22 cellular contexts compared by ENCODE assay signal in genomic region chr5:174596429-174596828, GRCh38.
DNase-seq lines count a peak whose midpoint lies in the region; ATAC-seq, FAIRE-seq and TF ChIP-seq lines count a peak whose summit lies in the region.
"Had no signal": no experiment of that assay in that cellular context is flagged by ENCODE, and none has a peak within 500 bp of the region (broad histone marks: within the 10 kb centered on the region; RNA-seq: fewer than 3 reads in every experiment).

No MANE protein-coding gene starts in this region.

- peak; percentile 38 to 59 for DNase-seq in Caco-2
- DNase-seq in RCC 7860 (ENCODE audit: low spot score), result peak; percentile 55
- DNase-seq in fibroblast of villous mesenchyme (ENCODE audit: low read depth), result peak; percentile 59
- peak; percentile 79 for DNase-seq in renal cortical epithelial cell (ENCODE audit: low read depth)
- DNase-seq in activated CD4-positive, alpha-beta T cell treated with anti-CD3 and anti-CD28 coated beads, Interleukin-2, amount 50 U/mL, for 1 hour, result no peak
- no peak for DNase-seq in HuH-7.5 (ENCODE audit: low spot score)
- DNase-seq in stimulated activated CD4-positive, alpha-beta T cell treated with anti-CD3 and anti-CD28 coated beads, Interleukin-2, amount 100 ng/mL, for 24 hours, result no peak
- DNase-seq: activated CD4-positive, alpha-beta T cell treated with anti-CD3 and anti-CD28 coated beads for 36 hours; activated naive CD4-positive, alpha-beta T cell treated with Interleukin-2 at 50 U/mL for 16 hours; activated T-cell treated with anti-CD3 and anti-CD28 coated beads, Interleukin-2, amount 50 U/mL, for 48 hours; adrenal gland; cortex of kidney; esophagus squamous epithelium; kidney; MM.1S; NCI-H1436; NCI-H446; small intestine had no signal

- intact Hi-C loops in Caco-2 (cut with micrococcal nuclease; ENCODE audit: unreplicated experiment), result loop anchor here (5.0 kb wide), 1 partner anchor 74 kb away; no protein-coding TSS in a partner anchor

- H3K4me3 Mint-ChIP-seq in Caco-2 (ENCODE audit: unreplicated experiment), result peak overlapping the region; percentile 8
- H3K4me3 Mint-ChIP-seq: activated CD4-positive, alpha-beta T cell treated with anti-CD3 and anti-CD28 coated beads for 36 hours had no signal

- H3K4me3 ChIP-seq in Caco-2 (ENCODE audit: low read depth, low read length), result no peak overlapping the region
- H3K4me3 ChIP-seq in fibroblast of villous mesenchyme (ENCODE audit: low read depth, low read length), result no peak overlapping the region
- H3K4me3 ChIP-seq: adrenal gland, esophagus squamous epithelium, SJSA1 had no signal

- TF ChIP-seq CTCF in Caco-2 (IDR thresholded peaks at IDR 0.05; ENCODE audit: insufficient read depth in 1 of 2, low read depth in 1 of 2, low read length in 1 of 2, severe bottlenecking in 1 of 2, unreplicated experiment in 1 of 2), result no peak
- no peak for TF ChIP-seq CTCF in fibroblast of villous mesenchyme (IDR thresholded peaks at IDR 0.05; ENCODE audit: insufficient read depth, low read depth, low read length)

- POLR2A ChIA-PET in Caco-2 (lab: Charles Lee), result interaction anchor here (0.5 to 1.2 kb wide), 2 partner anchors 128 to 130 kb away, joined by 3 to 6 read pairs; partner anchors contain the start of gene MSX2

- no peaks in the 10 kb centered on the region for H3K27me3 Mint-ChIP-seq in Caco-2 (ENCODE audit: insufficient read depth, unreplicated experiment)

- no peaks in the 10 kb centered on the region for H3K9me3 ChIP-seq in Caco-2
- H3K9me3 ChIP-seq: adrenal gland, esophagus squamous epithelium had no signal

- peaks cover 63% of the 10 kb centered on the region for H3K4me1 ChIP-seq in Caco-2
- H3K4me1 ChIP-seq: adrenal gland, esophagus squamous epithelium, SJSA1 had no signal

- peak; percentile 72 for FAIRE-seq in RCC 7860 (lab: Jason Lieb, UNC)
- FAIRE-seq: GM19239, kidney, small intestine, urothelium cell line had no signal

- peak overlapping the region; percentile 74 for H3K27ac Mint-ChIP-seq in Caco-2 (ENCODE audit: unreplicated experiment)
- H3K27ac Mint-ChIP-seq: activated CD4-positive, alpha-beta T cell treated with anti-CD3 and anti-CD28 coated beads for 36 hours had no signal

- no peaks in the 10 kb centered on the region for H3K27me3 ChIP-seq in Caco-2 (replicated peaks; ENCODE audit: control insufficient read depth, insufficient read depth, low read length)
- H3K27me3 ChIP-seq: SJSA1 had no signal

- BruUV-seq in Caco-2 (replicated peaks; lab: Mats Ljungman, UMichigan), result no TSS peak

- H3K36me3 Mint-ChIP-seq in Caco-2 (ENCODE audit: insufficient read depth, unreplicated experiment), result peaks cover 7% of the 10 kb centered on the region

- no peak for ATAC-seq in HG03571 (IDR thresholded peaks at IDR 0.05; ENCODE audit: unreplicated experiment)
- ATAC-seq: activated CD4-positive, alpha-beta T cell treated with anti-CD3 and anti-CD28 coated beads for 36 hours had no signal

- no peaks in the 10 kb centered on the region for H3K36me3 ChIP-seq in Caco-2 (ENCODE audit: control insufficient read depth, insufficient read depth, low read length)
- H3K36me3 ChIP-seq: adrenal gland, esophagus squamous epithelium, SJSA1 had no signal

- CTCF ChIA-PET in Caco-2 (lab: Charles Lee), result interaction anchor here (0.6 to 1.6 kb wide), 5 partner anchors 13 to 200 kb away, joined by 4 to 20 read pairs (median 5); partner anchors contain the start of gene MSX2

- H3K9me3 Mint-ChIP-seq in Caco-2 (ENCODE audit: unreplicated experiment), result peaks cover 13% of the 10 kb centered on the region

- peaks cover 51% of the 10 kb centered on the region for H3K4me1 Mint-ChIP-seq in Caco-2 (ENCODE audit: low read depth, unreplicated experiment)
- H3K4me1 Mint-ChIP-seq: activated CD4-positive, alpha-beta T cell treated with anti-CD3 and anti-CD28 coated beads for 36 hours had no signal

Comparison
In these comparisons a context has a peak if more than half of its experiments do, and no peak if none do; other contexts are left out.
1. DNase-seq: peak in Caco-2 (2 of 2), RCC 7860 (single experiment), fibroblast of villous mesenchyme (single experiment) and renal cortical epithelial cell (single experiment); none in activated CD4-positive, alpha-beta T cell treated with anti-CD3 and anti-CD28 coated beads, Interleukin-2, amount 50 U/mL, for 1 hour (single experiment), HuH-7.5 (single experiment) and stimulated activated CD4-positive, alpha-beta T cell treated with anti-CD3 and anti-CD28 coated beads, Interleukin-2, amount 100 ng/mL, for 24 hours (0 of 2).